In the genomic region with DNA sequence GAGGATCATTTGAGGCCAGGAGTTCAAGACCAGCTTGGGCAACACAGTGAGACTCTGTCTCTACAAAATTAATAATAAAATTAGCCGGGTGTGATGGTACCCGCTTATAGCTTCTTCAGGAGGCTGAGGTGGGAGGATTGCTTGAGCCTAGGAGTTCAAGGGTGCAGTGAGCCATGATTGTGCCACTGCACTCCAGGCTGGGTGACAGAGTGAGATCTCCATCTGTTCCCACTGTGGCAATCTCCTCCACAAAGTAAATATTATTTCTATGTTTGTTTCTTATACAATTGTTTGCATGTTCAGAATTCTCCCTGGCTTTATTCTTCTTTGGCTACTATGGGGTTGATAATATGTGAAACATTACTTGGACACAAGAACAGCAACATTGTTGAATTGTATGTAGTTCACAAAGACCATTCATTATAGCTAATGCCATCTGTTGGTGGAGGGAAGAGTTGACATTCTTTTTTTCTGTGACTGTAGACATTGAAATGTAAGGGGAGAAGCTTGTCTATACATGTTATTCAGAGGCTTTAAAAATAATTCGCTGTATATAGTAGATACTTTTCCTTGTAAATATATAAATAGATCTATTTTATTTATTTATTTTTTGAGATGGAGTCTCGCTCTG, we compare ENCODE assay signal across 8 cellular contexts. TPM values are rescaled to one million over a fixed set of nuclear protein-coding genes. Genes with fewer than 3 reads are reported as not detected.
A peak's percentile ranks its signal among the peaks of the same experiment; 100 is the strongest.
DNase-seq lines count a peak whose midpoint lies in the region; ATAC-seq and TF ChIP-seq lines count a peak whose summit lies in the region.

No MANE protein-coding gene starts in this region.

- H3K4me1 ChIP-seq in OCI-LY1 (ENCODE audit: insufficient read depth, low read length, severe bottlenecking): no peaks in the 10 kb centered on the region

- H3K27me3 Mint-ChIP-seq in activated CD8-positive, alpha-beta memory T cell treated with anti-CD3 and anti-CD28 coated beads, Interleukin-2, amount 10 ng/mL, durations not matched to agents 7 days and 5 days: peaks cover 6% of the 10 kb centered on the region
- no peaks in the 10 kb centered on the region for H3K27me3 Mint-ChIP-seq in neural crest cell (ENCODE audit: low read depth)

- DNase-seq in activated CD8-positive, alpha-beta memory T cell treated with anti-CD3 and anti-CD28 coated beads, Interleukin-2, amount 10 ng/mL, durations not matched to agents 7 days and 5 days: no peak
- DNase-seq in activated CD8-positive, alpha-beta memory T cell treated with anti-CD3 and anti-CD28 coated beads for 24 hours: no peak
- DNase-seq in epithelial cell of esophagus (ENCODE audit: low read depth): peak; percentile 61
- no peak for DNase-seq in neural crest cell (ENCODE audit: low read depth, low spot score)
- no peak for DNase-seq in C1 segment of cervical spinal cord (lab: John Stamatoyannopoulos, UW)
- DNase-seq in ureter (ENCODE audit: low spot score): no peak

- no peak overlapping the region for H3K27ac Mint-ChIP-seq in activated CD8-positive, alpha-beta memory T cell treated with anti-CD3 and anti-CD28 coated beads, Interleukin-2, amount 10 ng/mL, durations not matched to agents 7 days and 5 days
- no peak overlapping the region for H3K27ac Mint-ChIP-seq in neural crest cell (ENCODE audit: unreplicated experiment)

- H3K4me1 Mint-ChIP-seq in activated CD8-positive, alpha-beta memory T cell treated with anti-CD3 and anti-CD28 coated beads, Interleukin-2, amount 10 ng/mL, durations not matched to agents 7 days and 5 days: peaks cover under 1% of the 10 kb centered on the region
- peaks cover 4% of the 10 kb centered on the region for H3K4me1 Mint-ChIP-seq in neural crest cell

- H3K9ac ChIP-seq in OCI-LY1 (ENCODE audit: low read length): no peak overlapping the region

- no peak overlapping the region for H3K4me3 Mint-ChIP-seq in activated CD8-positive, alpha-beta memory T cell treated with anti-CD3 and anti-CD28 coated beads, Interleukin-2, amount 10 ng/mL, durations not matched to agents 7 days and 5 days
- no peak overlapping the region for H3K4me3 Mint-ChIP-seq in neural crest cell

- H3K4me3 ChIP-seq in OCI-LY1 (ENCODE audit: low read depth, low read length, poor library complexity, severe bottlenecking): no peak overlapping the region
- no peak overlapping the region for H3K4me3 ChIP-seq in epithelial cell of esophagus (ENCODE audit: low read length)

- H2AFZ ChIP-seq in OCI-LY1 (ENCODE audit: low read length): no peak overlapping the region

- H3K4me2 ChIP-seq in OCI-LY1 (ENCODE audit: low read length): no peak overlapping the region

- no peaks in the 10 kb centered on the region for H3F3A ChIP-seq in OCI-LY1 (ENCODE audit: insufficient read depth, low read length)

- no peaks in the 10 kb centered on the region for H4K20me1 ChIP-seq in OCI-LY1 (ENCODE audit: insufficient read depth, low read length)

- H3K9me3 Mint-ChIP-seq in activated CD8-positive, alpha-beta memory T cell treated with anti-CD3 and anti-CD28 coated beads, Interleukin-2, amount 10 ng/mL, durations not matched to agents 7 days and 5 days (ENCODE audit: low read depth): no peaks in the 10 kb centered on the region
- no peaks in the 10 kb centered on the region for H3K9me3 Mint-ChIP-seq in neural crest cell

- H3K27me3 ChIP-seq in OCI-LY1 (ENCODE audit: insufficient read depth, low read length): no peaks in the 10 kb centered on the region

- no peaks in the 10 kb centered on the region for H3K9me2 ChIP-seq in OCI-LY1 (ENCODE audit: low read depth, low read length)

- no peaks in the 10 kb centered on the region for H3K79me2 ChIP-seq in OCI-LY1 (ENCODE audit: insufficient read depth, low read length)

- no peaks in the 10 kb centered on the region for H3K36me3 Mint-ChIP-seq in activated CD8-positive, alpha-beta memory T cell treated with anti-CD3 and anti-CD28 coated beads, Interleukin-2, amount 10 ng/mL, durations not matched to agents 7 days and 5 days
- H3K36me3 Mint-ChIP-seq in neural crest cell (ENCODE audit: low read depth): no peaks in the 10 kb centered on the region

- no peaks in the 10 kb centered on the region for H3K36me3 ChIP-seq in OCI-LY1 (ENCODE audit: insufficient read depth, low read length)

- TF ChIP-seq CTCF in OCI-LY1 (IDR thresholded peaks at IDR 0.05; ENCODE audit: low read length) (peak; percentile 72), epithelial cell of esophagus (IDR thresholded peaks at IDR 0.05; ENCODE audit: insufficient read depth, low read depth, low read length, missing control alignments) (peak; percentile 52), neural crest cell (conservative IDR thresholded peaks at IDR 0.05) (peak; percentile 56)

- CTCF ChIA-PET in activated CD8-positive, alpha-beta memory T cell treated with anti-CD3 and anti-CD28 coated beads, Interleukin-2, amount 10 ng/mL, durations not matched to agents 7 days and 5 days (lab: Charles Lee): interaction anchor here (0.9 to 2.2 kb wide), 10 partner anchors 8 to 218 kb away, joined by 3 to 7 read pairs (median 4); a partner anchor contains a TSS

- H3K9me3 ChIP-seq in OCI-LY1 (ENCODE audit: low read length): no peaks in the 10 kb centered on the region

- no peak overlapping the region for H3K27ac ChIP-seq in OCI-LY1 (ENCODE audit: low read depth, low read length, poor library complexity, severe bottlenecking)

- ATAC-seq in activated CD8-positive, alpha-beta memory T cell treated with anti-CD3 and anti-CD28 coated beads, Interleukin-2, amount 10 ng/mL, durations not matched to agents 7 days and 5 days: peak; percentile 42
- ATAC-seq in HG03139 (IDR thresholded peaks at IDR 0.05; ENCODE audit: unreplicated experiment): no peak

RNA-seq across cellular contexts. Expression of a gene that starts 47.8 kb away (rescaled TPM):
- 100 to 1,000 TPM; 221 to 226 TPM for total RNA-seq in activated CD8-positive, alpha-beta memory T cell treated with anti-CD3 and anti-CD28 coated beads, Interleukin-2, amount 10 ng/mL, durations not matched to agents 7 days and 5 days
- total RNA-seq in neural crest cell: 219 and 228 TPM in 2 replicates
- total RNA-seq in ureter: 126 TPM
